9 cellular contexts compared by ENCODE assay signal in the genomic region with DNA sequence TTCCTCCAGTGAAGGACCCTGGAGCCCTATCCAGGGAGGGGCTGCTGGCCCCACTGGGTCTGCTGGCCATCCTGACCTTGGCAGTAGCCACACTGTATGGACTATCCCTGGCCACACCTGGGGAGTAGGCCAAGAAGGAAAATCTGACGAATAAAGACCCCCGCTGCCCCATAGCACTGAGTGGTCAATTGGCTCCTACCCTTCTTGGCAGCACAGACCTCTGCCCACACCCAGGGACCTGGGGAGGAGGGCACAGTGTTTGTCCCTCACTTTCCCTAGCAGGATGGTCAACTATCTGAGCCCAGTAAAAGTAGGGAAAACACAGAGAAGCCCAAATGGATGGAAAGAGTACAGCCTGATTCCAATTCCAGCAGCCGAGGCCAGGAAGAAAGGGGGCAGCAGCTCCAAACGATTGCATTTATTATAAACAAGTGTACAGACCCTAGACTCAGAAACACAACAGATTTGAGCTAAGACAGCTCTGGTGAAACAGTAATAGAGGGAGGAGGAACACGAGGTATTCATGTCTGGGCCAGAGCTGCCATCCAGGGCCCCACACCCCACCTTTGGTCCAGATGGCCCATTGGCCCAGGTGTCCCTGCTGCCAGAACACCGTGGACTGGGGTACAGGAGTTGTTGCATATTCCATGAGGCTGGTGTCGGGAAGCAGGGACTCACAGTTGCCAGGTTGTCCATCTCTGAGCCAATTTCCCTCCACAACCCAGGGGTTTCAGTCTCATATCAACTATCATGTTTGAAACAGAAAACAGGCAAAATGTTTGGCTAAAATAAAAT. TPM values are rescaled to one million over a fixed set of nuclear protein-coding genes. Genes with fewer than 3 reads are reported as not detected.
A peak's percentile ranks its signal among the peaks of the same experiment; 100 is the strongest.
DNase-seq lines count a peak whose midpoint lies in the region; ATAC-seq, FAIRE-seq and TF ChIP-seq lines count a peak whose summit lies in the region.
"Had no signal": no experiment of that assay in that cellular context is flagged by ENCODE, and none has a peak within 500 bp of the region (broad histone marks: within the 10 kb centered on the region; RNA-seq: fewer than 3 reads in every experiment).

No MANE protein-coding gene starts in this region.

- peak overlapping the region; percentile 95 for H3K27ac Mint-ChIP-seq in activated CD4-positive, alpha-beta memory T cell treated with anti-CD3 and anti-CD28 coated beads for 36 hours

- ATAC-seq in right cardiac atrium, result no peak
- ATAC-seq in HG02938 (IDR thresholded peaks at IDR 0.05; ENCODE audit: unreplicated experiment), result no peak
- ATAC-seq: K562 had no signal

- DNase-seq in H54 (ENCODE audit: insufficient read length, low spot score) (no peak), right cardiac atrium (no peak), spleen (peak; percentile 54), MV-4-11 (lab: John Stamatoyannopoulos, UW) (no peak), NCI-H2196 (lab: John Stamatoyannopoulos, UW; ENCODE audit: unreplicated experiment) (no peak)
- no peak for DNase-seq in activated CD4-positive, alpha-beta memory T cell treated with anti-CD3 and anti-CD28 coated beads for 36 hours
- no peak for DNase-seq in stimulated activated CD4-positive, alpha-beta T cell treated with anti-CD3 and anti-CD28 coated beads, Interleukin-12 subunit alpha, Interleukin-12 subunit beta, amount 100 ng/mL, for 4 hours

- 57% methylated on average over 7 of the region's 7 CpGs for WGBS in right cardiac atrium
- WGBS in spleen, 5 donors, result 58 to 85% (median 75%) methylated on average over 7 of the region's 7 CpGs

- peaks cover 0 to 73% (median 31%) of the 10 kb centered on the region in 6 donors for H3K36me3 ChIP-seq in spleen

- no peaks in the 10 kb centered on the region for H3K27me3 Mint-ChIP-seq in activated CD4-positive, alpha-beta memory T cell treated with anti-CD3 and anti-CD28 coated beads for 36 hours

- H3K4me3 Mint-ChIP-seq in activated CD4-positive, alpha-beta memory T cell treated with anti-CD3 and anti-CD28 coated beads for 36 hours, result peak overlapping the region; percentile 97

- no peak for FAIRE-seq in H54 (lab: Jason Lieb, UNC)
- FAIRE-seq: K562 had no signal

- TF ChIP-seq POLR2A in H54 (IDR thresholded peaks at IDR 0.05; ENCODE audit: low read depth, low read length), result 0 out of 2 replicates have a peak, but pooled peaks have one; percentile 9
- no peak for TF ChIP-seq POLR2A in spleen (IDR thresholded peaks at IDR 0.05)

- peak overlapping the region; percentile 15 for H3K27ac ChIP-seq in right cardiac atrium (ENCODE audit: low read length)
- H3K27ac ChIP-seq in spleen, result peak overlapping the region; percentile 92 to 99 (median 98)

- intact Hi-C loops in activated CD4-positive, alpha-beta memory T cell treated with anti-CD3 and anti-CD28 coated beads for 36 hours (cut with micrococcal nuclease), result no loop called here
- intact Hi-C loops in right cardiac atrium (cut with DNase I), result loop anchor here in 3 of 4 donors (5.0 kb wide), 2 partner anchors 35 to 80 kb away; partner anchors contain the start of gene SHISA5 (in 2 of the 3)
- intact Hi-C loops in spleen (cut with DNase I; ENCODE audit: low total_unique reads), result no loop called here

- no peak overlapping the region for H3K4me3 ChIP-seq in right cardiac atrium (ENCODE audit: low read length)
- peak overlapping the region; percentile 39 to 92 (median 67) for H3K4me3 ChIP-seq in spleen
- H3K4me3 ChIP-seq: K562 had no signal

- H3K4me1 Mint-ChIP-seq in activated CD4-positive, alpha-beta memory T cell treated with anti-CD3 and anti-CD28 coated beads for 36 hours (ENCODE audit: low read depth), result peaks cover 46% of the 10 kb centered on the region

- CTCF ChIA-PET in activated CD4-positive, alpha-beta memory T cell treated with anti-CD3 and anti-CD28 coated beads for 36 hours (lab: Charles Lee), result interaction anchor here (0.9 to 2.8 kb wide), 6 partner anchors 10 to 86 kb away, joined by 3 to 17 read pairs (median 6); no protein-coding TSS in a partner anchor

- no peaks in the 10 kb centered on the region for H3K9me3 Mint-ChIP-seq in activated CD4-positive, alpha-beta memory T cell treated with anti-CD3 and anti-CD28 coated beads for 36 hours

- H3K36me3 Mint-ChIP-seq in activated CD4-positive, alpha-beta memory T cell treated with anti-CD3 and anti-CD28 coated beads for 36 hours, result peaks cover 31% of the 10 kb centered on the region

- no peak for TF ChIP-seq CTCF in spleen (IDR thresholded peaks at IDR 0.05 in 8 of 11, conservative IDR thresholded peaks at IDR 0.05 in 3 of 11)

- H3K27me3 ChIP-seq in right cardiac atrium (ENCODE audit: control insufficient read depth, insufficient read depth) (no peaks in the 10 kb centered on the region), spleen (replicated peaks in 1 of 7) (no peaks in the 10 kb centered on the region)

- POLR2A ChIA-PET in activated CD4-positive, alpha-beta memory T cell treated with anti-CD3 and anti-CD28 coated beads for 36 hours (lab: Charles Lee), result interaction anchor here (0.6 to 3.9 kb wide), 7 partner anchors 22 to 91 kb away, joined by 3 to 15 read pairs (median 3); partner anchors contain the start of genes ATRIP, CCDC51 and TMA7

- H3K4me1 ChIP-seq in right cardiac atrium (ENCODE audit: control insufficient read depth, insufficient read depth, low read length) (peaks cover 5% of the 10 kb centered on the region), spleen (peaks cover 57 to 84% (median 78%) of the 10 kb centered on the region in 6 donors)

- no peaks in the 10 kb centered on the region for H3K9me3 ChIP-seq in right cardiac atrium (ENCODE audit: control insufficient read depth, low read length)
- H3K9me3 ChIP-seq in spleen, result no peaks in the 10 kb centered on the region

RNA-seq across cellular contexts. Expression of gene ATRIP, which starts 21.1 kb away (rescaled TPM):
- 10 to 100 TPM; 13.8 to 14.5 TPM for total RNA-seq in activated CD4-positive, alpha-beta memory T cell treated with anti-CD3 and anti-CD28 coated beads for 36 hours
- total RNA-seq in right cardiac atrium (1 to 10 TPM; 4.0 to 5.2 (median 4.3) TPM), spleen (10 to 100 TPM in 1 of 7 donors, 1 to 10 TPM in 6; 6.4 to 10.0 (median 7.0) TPM)
- polyA plus RNA-seq in right cardiac atrium (3.5 TPM), spleen (1 to 10 TPM; 5.2 to 5.7 (median 5.2) TPM)

RNA-seq across cellular contexts. Expression of gene TMA7, which starts 27.6 kb away (rescaled TPM):
- 100 to 1,000 TPM; 318 to 323 TPM for total RNA-seq in activated CD4-positive, alpha-beta memory T cell treated with anti-CD3 and anti-CD28 coated beads for 36 hours
- total RNA-seq in right cardiac atrium (100 to 1,000 TPM; 187 to 270 (median 216) TPM), spleen (100 to 1,000 TPM; 145 to 258 (median 170) TPM)
- polyA plus RNA-seq in right cardiac atrium (526 TPM), spleen (100 to 1,000 TPM; 606 to 753 (median 701) TPM)

RNA-seq across cellular contexts. Expression of gene CCDC51, which starts 27.8 kb away (rescaled TPM):
- total RNA-seq in activated CD4-positive, alpha-beta memory T cell treated with anti-CD3 and anti-CD28 coated beads for 36 hours, result 10 to 100 TPM; 24.3 to 24.4 TPM
- total RNA-seq in right cardiac atrium (10 to 100 TPM in 3 of 4 donors, 1 to 10 TPM in 1; 8.7 to 11.5 (median 11.1) TPM), spleen (10 to 100 TPM in 6 of 7 donors, 1 to 10 TPM in 1; 8.4 to 22.2 (median 18.7) TPM)
- polyA plus RNA-seq in right cardiac atrium (11.2 TPM), spleen (10 to 100 TPM; 10.2 to 15.8 (median 12.4) TPM)

RNA-seq across cellular contexts. Expression of gene SHISA5, which starts 36.3 kb away (rescaled TPM):
- total RNA-seq in activated CD4-positive, alpha-beta memory T cell treated with anti-CD3 and anti-CD28 coated beads for 36 hours, result 10 to 100 TPM; 88.9 to 93.1 TPM
- total RNA-seq in right cardiac atrium (10 to 100 TPM; 72.9 to 93.1 (median 76.2) TPM), spleen (100 to 1,000 TPM; 154 to 227 (median 182) TPM)
- polyA plus RNA-seq in right cardiac atrium (57.0 TPM), spleen (100 to 1,000 TPM in 1 of 3 donors, 10 to 100 TPM in 2; 80.2 to 132 (median 85.6) TPM)

RNA-seq across cellular contexts. Expression of gene PLXNB1, which starts 37.8 kb away (rescaled TPM):
- 1 to 10 TPM; 3.2 to 3.8 TPM for total RNA-seq in activated CD4-positive, alpha-beta memory T cell treated with anti-CD3 and anti-CD28 coated beads for 36 hours
- total RNA-seq in right cardiac atrium (10 to 100 TPM; 49.4 to 84.5 (median 55.0) TPM), spleen (10 to 100 TPM; 31.8 to 95.9 (median 58.2) TPM)
- polyA plus RNA-seq in right cardiac atrium (52.7 TPM), spleen (10 to 100 TPM; 12.3 to 58.3 (median 35.8) TPM)

Comparison
In these comparisons a context has a peak if more than half of its experiments do, and no peak if none do; other contexts are left out.
1. intact Hi-C loops: an anchor here in right cardiac atrium (5.0 kb wide); none called in activated CD4-positive, alpha-beta memory T cell treated with anti-CD3 and anti-CD28 coated beads for 36 hours and spleen.